ENCODE assay signal across 1 cellular context in the genomic region with DNA sequence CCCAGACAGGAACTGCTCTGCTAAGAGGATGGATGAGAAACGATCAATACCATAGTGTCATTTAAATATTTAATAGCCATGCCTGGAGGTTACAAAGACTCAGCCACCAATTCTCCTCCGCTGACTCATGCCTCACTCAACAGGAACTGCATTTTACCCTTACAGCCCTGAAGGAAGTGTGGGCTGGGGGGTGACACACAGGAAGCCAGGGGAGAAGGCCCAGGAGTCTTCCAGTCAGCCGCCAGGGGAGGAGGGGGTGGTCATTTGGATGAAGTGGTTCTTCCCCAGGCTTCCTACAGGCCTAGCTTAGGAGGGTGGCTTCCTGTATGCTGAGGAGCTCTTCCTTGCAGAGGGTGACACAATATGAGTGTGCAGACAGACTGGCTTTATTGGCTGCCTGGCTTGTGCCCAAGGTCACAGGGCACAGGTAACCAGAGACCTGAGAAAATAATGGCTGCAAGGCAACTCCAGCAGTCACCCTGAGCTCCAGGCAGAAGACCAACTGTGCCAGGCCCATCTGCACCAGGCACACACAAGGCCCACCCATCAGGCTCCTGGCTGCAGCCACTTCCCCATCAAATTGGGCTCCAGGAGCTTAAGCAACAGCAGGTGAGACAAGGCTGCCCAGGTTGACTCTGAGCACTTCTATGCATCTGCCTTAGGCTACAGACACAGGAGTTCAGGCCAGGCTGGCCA.
TF ChIP-seq lines count a peak whose summit lies in the region.

No MANE protein-coding gene starts in this region.

TF ChIP-seq in HEK293, 187 proteins besides CTCF, POLR2A, EP300 and RAD21 (continued from another document and continues in another):
- TF ChIP-seq, protein P1, sequence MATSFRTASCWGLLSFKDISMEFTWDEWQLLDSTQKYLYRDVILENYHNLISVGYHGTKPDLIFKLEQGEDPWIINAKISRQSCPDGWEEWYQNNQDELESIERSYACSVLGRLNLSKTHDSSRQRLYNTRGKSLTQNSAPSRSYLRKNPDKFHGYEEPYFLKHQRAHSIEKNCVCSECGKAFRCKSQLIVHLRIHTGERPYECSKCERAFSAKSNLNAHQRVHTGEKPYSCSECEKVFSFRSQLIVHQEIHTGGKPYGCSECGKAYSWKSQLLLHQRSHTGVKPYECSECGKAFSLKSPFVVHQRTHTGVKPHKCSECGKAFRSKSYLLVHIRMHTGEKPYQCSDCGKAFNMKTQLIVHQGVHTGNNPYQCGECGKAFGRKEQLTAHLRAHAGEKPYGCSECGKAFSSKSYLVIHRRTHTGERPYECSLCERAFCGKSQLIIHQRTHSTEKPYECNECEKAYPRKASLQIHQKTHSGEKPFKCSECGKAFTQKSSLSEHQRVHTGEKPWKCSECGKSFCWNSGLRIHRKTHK (tag by site-specific recombination; IDR thresholded peaks at IDR 0.05), result no peak
- TF ChIP-seq ZNF623 (tag by site-specific recombination; IDR thresholded peaks at IDR 0.05), result no peak
- TF ChIP-seq ZNF555 (tag by site-specific recombination; conservative IDR thresholded peaks at IDR 0.05), result no peak
- TF ChIP-seq WT1 (tag by site-specific recombination; IDR thresholded peaks at IDR 0.05), result no peak; the same call in 1 of the 2 replicates
- no peak for TF ChIP-seq ZNF837 (tag by site-specific recombination; IDR thresholded peaks at IDR 0.05)
- TF ChIP-seq, protein P2, sequence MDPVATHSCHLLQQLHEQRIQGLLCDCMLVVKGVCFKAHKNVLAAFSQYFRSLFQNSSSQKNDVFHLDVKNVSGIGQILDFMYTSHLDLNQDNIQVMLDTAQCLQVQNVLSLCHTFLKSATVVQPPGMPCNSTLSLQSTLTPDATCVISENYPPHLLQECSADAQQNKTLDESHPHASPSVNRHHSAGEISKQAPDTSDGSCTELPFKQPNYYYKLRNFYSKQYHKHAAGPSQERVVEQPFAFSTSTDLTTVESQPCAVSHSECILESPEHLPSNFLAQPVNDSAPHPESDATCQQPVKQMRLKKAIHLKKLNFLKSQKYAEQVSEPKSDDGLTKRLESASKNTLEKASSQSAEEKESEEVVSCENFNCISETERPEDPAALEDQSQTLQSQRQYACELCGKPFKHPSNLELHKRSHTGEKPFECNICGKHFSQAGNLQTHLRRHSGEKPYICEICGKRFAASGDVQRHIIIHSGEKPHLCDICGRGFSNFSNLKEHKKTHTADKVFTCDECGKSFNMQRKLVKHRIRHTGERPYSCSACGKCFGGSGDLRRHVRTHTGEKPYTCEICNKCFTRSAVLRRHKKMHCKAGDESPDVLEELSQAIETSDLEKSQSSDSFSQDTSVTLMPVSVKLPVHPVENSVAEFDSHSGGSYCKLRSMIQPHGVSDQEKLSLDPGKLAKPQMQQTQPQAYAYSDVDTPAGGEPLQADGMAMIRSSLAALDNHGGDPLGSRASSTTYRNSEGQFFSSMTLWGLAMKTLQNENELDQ (tag by site-specific recombination; IDR thresholded peaks at IDR 0.05; ENCODE audit: low read depth), result no peak
- no peak for TF ChIP-seq TCF7L2 (IDR thresholded peaks at IDR 0.05; ENCODE audit: borderline replicate concordance, low read depth, low read length)
- peak; percentile 77 for TF ChIP-seq ZNF629 (tag by site-specific recombination; IDR thresholded peaks at IDR 0.05)
- 0 out of 2 replicates have a peak, but pooled peaks have one; percentile 17 for TF ChIP-seq TRIM28 (IDR thresholded peaks at IDR 0.05; ENCODE audit: borderline replicate concordance, low read length)
- no peak for TF ChIP-seq ZNF16 (tag by site-specific recombination; IDR thresholded peaks at IDR 0.05; ENCODE audit: low read depth)
- TF ChIP-seq KLF10 (tag by site-specific recombination; IDR thresholded peaks at IDR 0.05), result 0 out of 2 replicates have a peak, but pooled peaks have one; percentile 17
- no peak for TF ChIP-seq ZNF549 (tag by site-specific recombination; IDR thresholded peaks at IDR 0.05)
- 0 out of 2 replicates have a peak, but pooled peaks have one; percentile 8 for TF ChIP-seq ZNF24 (tag by site-specific recombination; IDR thresholded peaks at IDR 0.05)
- peak; percentile 85 for TF ChIP-seq GLIS1 (tag by site-specific recombination; IDR thresholded peaks at IDR 0.05)
- TF ChIP-seq, protein P3, sequence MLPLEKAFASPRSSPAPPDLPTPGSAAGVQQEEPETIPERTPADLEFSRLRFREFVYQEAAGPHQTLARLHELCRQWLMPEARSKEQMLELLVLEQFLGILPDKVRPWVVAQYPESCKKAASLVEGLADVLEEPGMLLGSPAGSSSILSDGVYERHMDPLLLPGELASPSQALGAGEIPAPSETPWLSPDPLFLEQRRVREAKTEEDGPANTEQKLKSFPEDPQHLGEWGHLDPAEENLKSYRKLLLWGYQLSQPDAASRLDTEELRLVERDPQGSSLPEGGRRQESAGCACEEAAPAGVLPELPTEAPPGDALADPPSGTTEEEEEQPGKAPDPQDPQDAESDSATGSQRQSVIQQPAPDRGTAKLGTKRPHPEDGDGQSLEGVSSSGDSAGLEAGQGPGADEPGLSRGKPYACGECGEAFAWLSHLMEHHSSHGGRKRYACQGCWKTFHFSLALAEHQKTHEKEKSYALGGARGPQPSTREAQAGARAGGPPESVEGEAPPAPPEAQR (tag by site-specific recombination; IDR thresholded peaks at IDR 0.05), result no peak
- TF ChIP-seq, protein P4, sequence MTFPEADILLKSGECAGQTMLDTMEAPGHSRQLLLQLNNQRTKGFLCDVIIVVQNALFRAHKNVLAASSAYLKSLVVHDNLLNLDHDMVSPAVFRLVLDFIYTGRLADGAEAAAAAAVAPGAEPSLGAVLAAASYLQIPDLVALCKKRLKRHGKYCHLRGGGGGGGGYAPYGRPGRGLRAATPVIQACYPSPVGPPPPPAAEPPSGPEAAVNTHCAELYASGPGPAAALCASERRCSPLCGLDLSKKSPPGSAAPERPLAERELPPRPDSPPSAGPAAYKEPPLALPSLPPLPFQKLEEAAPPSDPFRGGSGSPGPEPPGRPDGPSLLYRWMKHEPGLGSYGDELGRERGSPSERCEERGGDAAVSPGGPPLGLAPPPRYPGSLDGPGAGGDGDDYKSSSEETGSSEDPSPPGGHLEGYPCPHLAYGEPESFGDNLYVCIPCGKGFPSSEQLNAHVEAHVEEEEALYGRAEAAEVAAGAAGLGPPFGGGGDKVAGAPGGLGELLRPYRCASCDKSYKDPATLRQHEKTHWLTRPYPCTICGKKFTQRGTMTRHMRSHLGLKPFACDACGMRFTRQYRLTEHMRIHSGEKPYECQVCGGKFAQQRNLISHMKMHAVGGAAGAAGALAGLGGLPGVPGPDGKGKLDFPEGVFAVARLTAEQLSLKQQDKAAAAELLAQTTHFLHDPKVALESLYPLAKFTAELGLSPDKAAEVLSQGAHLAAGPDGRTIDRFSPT (tag by site-specific recombination; IDR thresholded peaks at IDR 0.05), result peak; percentile 74
- TF ChIP-seq, protein P5, sequence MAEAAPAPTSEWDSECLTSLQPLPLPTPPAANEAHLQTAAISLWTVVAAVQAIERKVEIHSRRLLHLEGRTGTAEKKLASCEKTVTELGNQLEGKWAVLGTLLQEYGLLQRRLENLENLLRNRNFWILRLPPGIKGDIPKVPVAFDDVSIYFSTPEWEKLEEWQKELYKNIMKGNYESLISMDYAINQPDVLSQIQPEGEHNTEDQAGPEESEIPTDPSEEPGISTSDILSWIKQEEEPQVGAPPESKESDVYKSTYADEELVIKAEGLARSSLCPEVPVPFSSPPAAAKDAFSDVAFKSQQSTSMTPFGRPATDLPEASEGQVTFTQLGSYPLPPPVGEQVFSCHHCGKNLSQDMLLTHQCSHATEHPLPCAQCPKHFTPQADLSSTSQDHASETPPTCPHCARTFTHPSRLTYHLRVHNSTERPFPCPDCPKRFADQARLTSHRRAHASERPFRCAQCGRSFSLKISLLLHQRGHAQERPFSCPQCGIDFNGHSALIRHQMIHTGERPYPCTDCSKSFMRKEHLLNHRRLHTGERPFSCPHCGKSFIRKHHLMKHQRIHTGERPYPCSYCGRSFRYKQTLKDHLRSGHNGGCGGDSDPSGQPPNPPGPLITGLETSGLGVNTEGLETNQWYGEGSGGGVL (tag by site-specific recombination; IDR thresholded peaks at IDR 0.05), result peak; percentile 78
- no peak for TF ChIP-seq ZNF521 (tag by site-specific recombination; IDR thresholded peaks at IDR 0.05)
- TF ChIP-seq ZNF596 (tag by site-specific recombination; IDR thresholded peaks at IDR 0.05), result no peak
- no peak for TF ChIP-seq ZNF223 (tag by site-specific recombination; IDR thresholded peaks at IDR 0.05)
- TF ChIP-seq, protein P6, sequence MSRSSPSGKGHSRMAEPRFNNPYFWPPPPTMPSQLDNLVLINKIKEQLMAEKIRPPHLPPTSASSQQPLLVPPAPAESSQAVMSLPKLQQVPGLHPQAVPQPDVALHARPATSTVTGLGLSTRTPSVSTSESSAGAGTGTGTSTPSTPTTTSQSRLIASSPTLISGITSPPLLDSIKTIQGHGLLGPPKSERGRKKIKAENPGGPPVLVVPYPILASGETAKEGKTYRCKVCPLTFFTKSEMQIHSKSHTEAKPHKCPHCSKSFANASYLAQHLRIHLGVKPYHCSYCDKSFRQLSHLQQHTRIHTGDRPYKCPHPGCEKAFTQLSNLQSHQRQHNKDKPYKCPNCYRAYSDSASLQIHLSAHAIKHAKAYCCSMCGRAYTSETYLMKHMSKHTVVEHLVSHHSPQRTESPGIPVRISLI (tag by site-specific recombination; IDR thresholded peaks at IDR 0.05), result no peak
- no peak for TF ChIP-seq HOXD13 (CRISPR knock-in tag; IDR thresholded peaks at IDR 0.05; ENCODE audit: borderline replicate concordance)
- TF ChIP-seq ZNF391 (tag by site-specific recombination; IDR thresholded peaks at IDR 0.05; ENCODE audit: borderline replicate concordance, low read depth), result 0 out of 2 replicates have a peak, but pooled peaks have one; percentile 29
- TF ChIP-seq, protein P7, sequence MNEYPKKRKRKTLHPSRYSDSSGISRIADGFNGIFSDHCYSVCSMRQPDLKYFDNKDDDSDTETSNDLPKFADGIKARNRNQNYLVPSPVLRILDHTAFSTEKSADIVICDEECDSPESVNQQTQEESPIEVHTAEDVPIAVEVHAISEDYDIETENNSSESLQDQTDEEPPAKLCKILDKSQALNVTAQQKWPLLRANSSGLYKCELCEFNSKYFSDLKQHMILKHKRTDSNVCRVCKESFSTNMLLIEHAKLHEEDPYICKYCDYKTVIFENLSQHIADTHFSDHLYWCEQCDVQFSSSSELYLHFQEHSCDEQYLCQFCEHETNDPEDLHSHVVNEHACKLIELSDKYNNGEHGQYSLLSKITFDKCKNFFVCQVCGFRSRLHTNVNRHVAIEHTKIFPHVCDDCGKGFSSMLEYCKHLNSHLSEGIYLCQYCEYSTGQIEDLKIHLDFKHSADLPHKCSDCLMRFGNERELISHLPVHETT (tag by site-specific recombination; IDR thresholded peaks at IDR 0.05), result peak; percentile 63; the same call in 1 of the 2 replicates
- TF ChIP-seq GLI2 (tag by site-specific recombination; IDR thresholded peaks at IDR 0.05; ENCODE audit: borderline replicate concordance, low read depth), result no peak
- peak; percentile 89 for TF ChIP-seq ZIC2 (tag by site-specific recombination; IDR thresholded peaks at IDR 0.05)
- TF ChIP-seq MYNN (tag by site-specific recombination; IDR thresholded peaks at IDR 0.05; ENCODE audit: borderline replicate concordance), result no peak
- no peak for TF ChIP-seq ZNF560 (tag by site-specific recombination; IDR thresholded peaks at IDR 0.05; ENCODE audit: borderline replicate concordance)
- TF ChIP-seq, protein P8, sequence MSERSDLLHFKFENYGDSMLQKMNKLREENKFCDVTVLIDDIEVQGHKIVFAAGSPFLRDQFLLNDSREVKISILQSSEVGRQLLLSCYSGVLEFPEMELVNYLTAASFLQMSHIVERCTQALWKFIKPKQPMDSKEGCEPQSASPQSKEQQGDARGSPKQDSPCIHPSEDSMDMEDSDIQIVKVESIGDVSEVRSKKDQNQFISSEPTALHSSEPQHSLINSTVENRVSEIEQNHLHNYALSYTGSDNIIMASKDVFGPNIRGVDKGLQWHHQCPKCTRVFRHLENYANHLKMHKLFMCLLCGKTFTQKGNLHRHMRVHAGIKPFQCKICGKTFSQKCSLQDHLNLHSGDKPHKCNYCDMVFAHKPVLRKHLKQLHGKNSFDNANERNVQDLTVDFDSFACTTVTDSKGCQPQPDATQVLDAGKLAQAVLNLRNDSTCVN (tag by site-specific recombination; optimal IDR thresholded peaks at IDR 0.05), result no peak
- TF ChIP-seq ZNF140 (tag by site-specific recombination; IDR thresholded peaks at IDR 0.05), result no peak
- TF ChIP-seq ZNF138 (tag by site-specific recombination; IDR thresholded peaks at IDR 0.05; ENCODE audit: borderline replicate concordance), result no peak
- TF ChIP-seq, protein P9, sequence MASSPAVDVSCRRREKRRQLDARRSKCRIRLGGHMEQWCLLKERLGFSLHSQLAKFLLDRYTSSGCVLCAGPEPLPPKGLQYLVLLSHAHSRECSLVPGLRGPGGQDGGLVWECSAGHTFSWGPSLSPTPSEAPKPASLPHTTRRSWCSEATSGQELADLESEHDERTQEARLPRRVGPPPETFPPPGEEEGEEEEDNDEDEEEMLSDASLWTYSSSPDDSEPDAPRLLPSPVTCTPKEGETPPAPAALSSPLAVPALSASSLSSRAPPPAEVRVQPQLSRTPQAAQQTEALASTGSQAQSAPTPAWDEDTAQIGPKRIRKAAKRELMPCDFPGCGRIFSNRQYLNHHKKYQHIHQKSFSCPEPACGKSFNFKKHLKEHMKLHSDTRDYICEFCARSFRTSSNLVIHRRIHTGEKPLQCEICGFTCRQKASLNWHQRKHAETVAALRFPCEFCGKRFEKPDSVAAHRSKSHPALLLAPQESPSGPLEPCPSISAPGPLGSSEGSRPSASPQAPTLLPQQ (tag by site-specific recombination; IDR thresholded peaks at IDR 0.05), result no peak
- TF ChIP-seq EGR2 (tag by site-specific recombination; IDR thresholded peaks at IDR 0.05; ENCODE audit: low read depth), result peak; percentile 61; the same call in 1 of the 2 replicates
- TF ChIP-seq ZNF112 (tag by site-specific recombination; IDR thresholded peaks at IDR 0.05), result no peak
- TF ChIP-seq OSR2 (tag by site-specific recombination; IDR thresholded peaks at IDR 0.05), result peak; percentile 63
- TF ChIP-seq ZFHX2 (tag by site-specific recombination; conservative IDR thresholded peaks at IDR 0.05), result peak; percentile 61
- peak; percentile 36; the same call in 1 of the 2 replicates for TF ChIP-seq ZEB2 (tag by site-specific recombination; IDR thresholded peaks at IDR 0.05)
- TF ChIP-seq SP7 (tag by site-specific recombination; IDR thresholded peaks at IDR 0.05), result peak; percentile 86
- TF ChIP-seq ZBTB17 (tag by site-specific recombination; IDR thresholded peaks at IDR 0.05), result no peak
- TF ChIP-seq ZNF626 (tag by site-specific recombination; IDR thresholded peaks at IDR 0.05), result no peak
- no peak for TF ChIP-seq ZNF302 (tag by site-specific recombination; IDR thresholded peaks at IDR 0.05; ENCODE audit: low read depth)
- no peak for TF ChIP-seq ZNF214 (tag by site-specific recombination; IDR thresholded peaks at IDR 0.05; ENCODE audit: borderline replicate concordance)
- TF ChIP-seq ZNF211 (tag by site-specific recombination; IDR thresholded peaks at IDR 0.05; ENCODE audit: low read depth), result no peak
- no peak; the same call in 1 of the 2 replicates for TF ChIP-seq ZNF10 (tag by site-specific recombination; IDR thresholded peaks at IDR 0.05)
- TF ChIP-seq IKZF3 (tag by site-specific recombination; IDR thresholded peaks at IDR 0.05), result peak; percentile 70
- TF ChIP-seq ZNF600 (tag by site-specific recombination; IDR thresholded peaks at IDR 0.05), result 0 out of 2 replicates have a peak, but pooled peaks have one; percentile 27
- peak; percentile 73 for TF ChIP-seq ZNF366 (tag by site-specific recombination; conservative IDR thresholded peaks at IDR 0.05)
